In genomic region chr14:48582938-48583337, GRCh38 we compare ENCODE assay signal across 24 cellular contexts.
DNase-seq lines count a peak whose midpoint lies in the region; ATAC-seq and TF ChIP-seq lines count a peak whose summit lies in the region.
"Had no signal": no experiment of that assay in that cellular context is flagged by ENCODE, and none has a peak within 500 bp of the region (broad histone marks: within the 10 kb centered on the region; RNA-seq: fewer than 3 reads in every experiment).

No MANE protein-coding gene starts in this region.

- no peak overlapping the region for H4K8ac ChIP-seq in H9 (replicated peaks; ENCODE audit: insufficient read length, low read depth, low read length)

- ATAC-seq in GM18519 (IDR thresholded peaks at IDR 0.05; ENCODE audit: low FRiP score, unreplicated experiment) = peak; percentile 53
- peak; percentile 39 for ATAC-seq in GM21526 (IDR thresholded peaks at IDR 0.05; ENCODE audit: low FRiP score, unreplicated experiment)
- ATAC-seq in HG03139 (IDR thresholded peaks at IDR 0.05; ENCODE audit: unreplicated experiment) = peak; percentile 42
- peak; percentile 40 for ATAC-seq in HG03565 (IDR thresholded peaks at IDR 0.05; ENCODE audit: unreplicated experiment)
- ATAC-seq in activated naive CD4-positive, alpha-beta T cell treated with anti-CD3 and anti-CD28 coated beads, Interleukin-2, amount 50 U/mL, for 72 hours = no peak
- ATAC-seq in omental fat pad (ENCODE audit: low FRiP score) = no peak
- ATAC-seq: A549, HCT116 had no signal

- no peak overlapping the region for H2BK5ac ChIP-seq in H9 (ENCODE audit: insufficient read length, low read length)

- no peak overlapping the region for H3K9ac ChIP-seq in H9 (ENCODE audit: extremely low read depth, insufficient read length, low read length)
- H3K9ac ChIP-seq: BLaER1 treated with 17β-estradiol and CSF1 and Interleukin-3, amounts not matched to agents 10 nM and 100 nM; GM23248 had no signal

- no peak overlapping the region for H3K27ac ChIP-seq in H9 (ENCODE audit: insufficient read length, low read depth, low read length)
- H3K27ac ChIP-seq: A549, GM23248 had no signal

- no peak overlapping the region for H3K14ac ChIP-seq in H9 (ENCODE audit: insufficient read depth, low read length)

- TF ChIP-seq CTCF in H9 (conservative IDR thresholded peaks at IDR 0.05) (no peak), omental fat pad (IDR thresholded peaks at IDR 0.05) (no peak)

- no peak overlapping the region for H2BK15ac ChIP-seq in H9 (ENCODE audit: low read depth, low read length)

- DNase-seq in activated naive CD4-positive, alpha-beta T cell treated with anti-CD3 and anti-CD28 coated beads, Interleukin-2, amount 50 U/mL, for 72 hours (ENCODE audit: low spot score in 2 of 2) = no peak
- DNase-seq in H9 (no peak), omental fat pad (ENCODE audit: low spot score) (no peak), immature natural killer cell (no peak)
- DNase-seq: CD8-positive, alpha-beta memory T cell; DND-41; GM23248; IMR-90; Karpas-422; NCI-H1105; NCI-H1694; NCI-H2107; NCI-H2227 treated with DMSO at 0.1 percent for 48 hours; NCI-H524 treated with DMSO at 0.1 percent for 48 hours; RPMI8226; T-helper 2 cell had no signal

- no peak overlapping the region for H4K5ac ChIP-seq in H9 (ENCODE audit: insufficient read length, low read depth, low read length)

- no peaks in the 10 kb centered on the region for H3K36me3 Mint-ChIP-seq in activated naive CD4-positive, alpha-beta T cell treated with anti-CD3 and anti-CD28 coated beads, Interleukin-2, amount 50 U/mL, for 72 hours
- H3K36me3 Mint-ChIP-seq in H9 (ENCODE audit: insufficient read depth in 1 of 3, low read depth in 3 of 3) (no peaks in the 10 kb centered on the region), immature natural killer cell (no peaks in the 10 kb centered on the region)
- H3K36me3 Mint-ChIP-seq: CD8-positive, alpha-beta memory T cell had no signal

- no peaks in the 10 kb centered on the region for H3K9me3 ChIP-seq in H9 (ENCODE audit: control insufficient read depth, low read depth, low read length)
- H3K9me3 ChIP-seq: A549; BLaER1 treated with 17β-estradiol and CSF1 and Interleukin-3, amounts not matched to agents 10 nM and 100 nM; MG63 had no signal

- H3K4me3 Mint-ChIP-seq in H9 (no peak overlapping the region), immature natural killer cell (no peak overlapping the region)
- H3K4me3 Mint-ChIP-seq: CD8-positive, alpha-beta memory T cell had no signal

- peaks cover 0 to 3% of the 10 kb centered on the region in 2 donors for H3K9me3 Mint-ChIP-seq in activated naive CD4-positive, alpha-beta T cell treated with anti-CD3 and anti-CD28 coated beads, Interleukin-2, amount 50 U/mL, for 72 hours
- H3K9me3 Mint-ChIP-seq in H9 = no peaks in the 10 kb centered on the region; a peak in 1 of 5 replicates
- H3K9me3 Mint-ChIP-seq in immature natural killer cell = peaks cover 4 to 30% (median 11%) of the 10 kb centered on the region in 6 donors

- H3K4me1 Mint-ChIP-seq in H9 = peaks cover 12 to 26% of the 10 kb centered on the region in 2 experiments
- no peaks in the 10 kb centered on the region for H3K4me1 Mint-ChIP-seq in immature natural killer cell
- H3K4me1 Mint-ChIP-seq: CD8-positive, alpha-beta memory T cell had no signal

- no peak overlapping the region for H2BK120ac ChIP-seq in H9 (ENCODE audit: low read depth, low read length, poor library complexity, severe bottlenecking)

- no peak overlapping the region for H3T11ph ChIP-seq in H9 (ENCODE audit: low read length)

- H3K27ac Mint-ChIP-seq in activated naive CD4-positive, alpha-beta T cell treated with anti-CD3 and anti-CD28 coated beads, Interleukin-2, amount 50 U/mL, for 72 hours = no peak overlapping the region
- H3K27ac Mint-ChIP-seq in H9 (no peak overlapping the region), immature natural killer cell (no peak overlapping the region)
- H3K27ac Mint-ChIP-seq: CD8-positive, alpha-beta memory T cell had no signal

- no CpG with 5 or more reads among the region's 2 CpGs for WGBS in H9 (ENCODE audit: extremely low coverage, insufficient read length, low lambda C conversion rate)

- H3K79me1 ChIP-seq in H9 (ENCODE audit: insufficient read depth, low read depth, low read length, poor library complexity, severe bottlenecking) = no peaks in the 10 kb centered on the region

- no peaks in the 10 kb centered on the region for H3K79me2 ChIP-seq in H9 (ENCODE audit: insufficient read depth, low read length)

- H3K27me3 ChIP-seq in H9 (ENCODE audit: insufficient read depth, low read length) = no peaks in the 10 kb centered on the region
- H3K27me3 ChIP-seq: BLaER1 treated with 17β-estradiol and CSF1 and Interleukin-3, amounts not matched to agents 10 nM and 100 nM; MG63 had no signal

- no peak overlapping the region for H3K23ac ChIP-seq in H9 (ENCODE audit: insufficient read length, low read depth, low read length)

- H3K4ac ChIP-seq in H9 (ENCODE audit: low read depth, low read length) = no peak overlapping the region

- H3K4me1 ChIP-seq in H9 (ENCODE audit: insufficient read depth, low read length) = no peaks in the 10 kb centered on the region
- H3K4me1 ChIP-seq: A549 had no signal

- no peak overlapping the region for H3K18ac ChIP-seq in H9 (ENCODE audit: insufficient read length, low read depth, low read length)

- no peak overlapping the region for H2BK20ac ChIP-seq in H9 (ENCODE audit: low read depth, low read length, poor library complexity, severe bottlenecking)

- no peak overlapping the region for H4K91ac ChIP-seq in H9 (ENCODE audit: insufficient read length, low read depth, low read length)

- H3K27me3 Mint-ChIP-seq in H9 (ENCODE audit: low read depth) = no peaks in the 10 kb centered on the region; the same call in none of the 2 replicates
- peaks cover 0 to 1% (median 0%) of the 10 kb centered on the region in 3 donors for H3K27me3 Mint-ChIP-seq in immature natural killer cell (ENCODE audit: low read depth in 3 of 3)
- H3K27me3 Mint-ChIP-seq: CD8-positive, alpha-beta memory T cell had no signal

- no peak overlapping the region for H2BK12ac ChIP-seq in H9 (ENCODE audit: insufficient read length, low read depth, low read length)

- no peak overlapping the region for H2AK5ac ChIP-seq in H9 (ENCODE audit: insufficient read length, low read length)

- no peak overlapping the region for H3K4me2 ChIP-seq in H9 (ENCODE audit: insufficient read depth, insufficient read length, low read length)
- H3K4me2 ChIP-seq: A549; BLaER1 treated with 17β-estradiol and CSF1 and Interleukin-3, amounts not matched to agents 10 nM and 100 nM had no signal

- H3K23me2 ChIP-seq in H9 (ENCODE audit: insufficient read length, low read depth, low read length, poor library complexity, severe bottlenecking) = no peaks in the 10 kb centered on the region

- no peaks in the 10 kb centered on the region for H4K20me1 ChIP-seq in H9 (ENCODE audit: control insufficient read depth, insufficient read depth, insufficient read length)
- H4K20me1 ChIP-seq: BLaER1 treated with 17β-estradiol and CSF1 and Interleukin-3, amounts not matched to agents 10 nM and 100 nM had no signal

- no peak overlapping the region for H3K56ac ChIP-seq in H9 (ENCODE audit: insufficient read length, low read depth, low read length)

- no peak overlapping the region for H2AFZ ChIP-seq in H9 (ENCODE audit: low read length)
- H2AFZ ChIP-seq: GM23248 had no signal

Comparison
In these comparisons a context has a peak if more than half of its experiments do, and no peak if none do; other contexts are left out.
1. ATAC-seq: peak in GM18519 (single experiment), GM21526 (single experiment), HG03139 (single experiment) and HG03565 (single experiment); none in activated naive CD4-positive, alpha-beta T cell treated with anti-CD3 and anti-CD28 coated beads, Interleukin-2, amount 50 U/mL, for 72 hours (0 of 2) and omental fat pad (single experiment).